In the genomic region with DNA sequence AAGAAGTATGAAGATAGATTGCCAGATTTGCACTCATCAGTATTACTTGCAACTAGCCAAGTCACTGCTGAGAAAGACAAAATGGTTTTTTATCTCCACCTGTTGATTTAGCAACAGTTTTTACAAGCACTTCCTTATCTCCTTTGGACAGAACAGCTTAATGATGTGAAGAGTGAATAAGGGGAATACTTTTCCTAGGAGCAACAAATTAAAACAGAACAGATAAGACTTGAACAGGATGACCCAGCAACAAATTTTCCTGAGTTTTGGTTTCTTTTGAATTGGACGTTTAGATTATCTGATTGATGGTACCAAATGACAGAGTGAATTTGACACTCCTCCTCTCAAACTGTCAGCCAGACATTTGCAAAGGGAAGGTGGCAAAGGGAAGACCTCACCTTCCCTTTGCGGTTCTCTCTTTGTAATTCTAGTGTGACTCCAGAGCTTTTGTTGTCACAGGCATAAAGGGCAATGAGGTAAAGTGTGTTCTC, we compare ENCODE assay signal across 1 cellular context.
TF ChIP-seq lines count a peak whose summit lies in the region.

No MANE protein-coding gene starts in this region.

TF ChIP-seq in K562, 482 proteins besides CTCF, POLR2A, EP300 and RAD21 (continued from another document):
- peak; percentile 65; the same call in 1 of the 2 replicates for TF ChIP-seq NFE2L1 (tag; IDR thresholded peaks at IDR 0.05; ENCODE audit: borderline replicate concordance, low read depth)
- TF ChIP-seq NCOA2 (IDR thresholded peaks at IDR 0.05; ENCODE audit: partially characterized antibody in 2 of 2): peak; percentile 90 to 94
- TF ChIP-seq MCM2 (IDR thresholded peaks at IDR 0.05; ENCODE audit: low read depth): no peak
- TF ChIP-seq, protein P1, sequence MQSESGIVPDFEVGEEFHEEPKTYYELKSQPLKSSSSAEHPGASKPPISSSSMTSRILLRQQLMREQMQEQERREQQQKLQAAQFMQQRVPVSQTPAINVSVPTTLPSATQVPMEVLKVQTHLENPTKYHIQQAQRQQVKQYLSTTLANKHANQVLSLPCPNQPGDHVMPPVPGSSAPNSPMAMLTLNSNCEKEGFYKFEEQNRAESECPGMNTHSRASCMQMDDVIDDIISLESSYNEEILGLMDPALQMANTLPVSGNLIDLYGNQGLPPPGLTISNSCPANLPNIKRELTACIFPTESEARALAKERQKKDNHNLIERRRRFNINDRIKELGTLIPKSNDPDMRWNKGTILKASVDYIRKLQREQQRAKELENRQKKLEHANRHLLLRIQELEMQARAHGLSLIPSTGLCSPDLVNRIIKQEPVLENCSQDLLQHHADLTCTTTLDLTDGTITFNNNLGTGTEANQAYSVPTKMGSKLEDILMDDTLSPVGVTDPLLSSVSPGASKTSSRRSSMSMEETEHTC (IDR thresholded peaks at IDR 0.05): peak; percentile 55; the same call in 1 of the 2 replicates
- no peak for TF ChIP-seq YBX1 (IDR thresholded peaks at IDR 0.05)
- TF ChIP-seq, protein P2, sequence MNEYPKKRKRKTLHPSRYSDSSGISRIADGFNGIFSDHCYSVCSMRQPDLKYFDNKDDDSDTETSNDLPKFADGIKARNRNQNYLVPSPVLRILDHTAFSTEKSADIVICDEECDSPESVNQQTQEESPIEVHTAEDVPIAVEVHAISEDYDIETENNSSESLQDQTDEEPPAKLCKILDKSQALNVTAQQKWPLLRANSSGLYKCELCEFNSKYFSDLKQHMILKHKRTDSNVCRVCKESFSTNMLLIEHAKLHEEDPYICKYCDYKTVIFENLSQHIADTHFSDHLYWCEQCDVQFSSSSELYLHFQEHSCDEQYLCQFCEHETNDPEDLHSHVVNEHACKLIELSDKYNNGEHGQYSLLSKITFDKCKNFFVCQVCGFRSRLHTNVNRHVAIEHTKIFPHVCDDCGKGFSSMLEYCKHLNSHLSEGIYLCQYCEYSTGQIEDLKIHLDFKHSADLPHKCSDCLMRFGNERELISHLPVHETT (CRISPR knock-in tag; conservative IDR thresholded peaks at IDR 0.05 in 1 of 2, IDR thresholded peaks at IDR 0.05 in 1 of 2): peak in 1 of 2 experiments; percentile 94; a peak in 2 of 4 replicates
- 0 out of 2 replicates have a peak, but pooled peaks have one; percentile 46 for TF ChIP-seq SPI1 (IDR thresholded peaks at IDR 0.05; ENCODE audit: borderline replicate concordance, low read depth, low read length)
- TF ChIP-seq SLC30A9 (CRISPR knock-in tag; IDR thresholded peaks at IDR 0.05): no peak
- TF ChIP-seq, protein P3, sequence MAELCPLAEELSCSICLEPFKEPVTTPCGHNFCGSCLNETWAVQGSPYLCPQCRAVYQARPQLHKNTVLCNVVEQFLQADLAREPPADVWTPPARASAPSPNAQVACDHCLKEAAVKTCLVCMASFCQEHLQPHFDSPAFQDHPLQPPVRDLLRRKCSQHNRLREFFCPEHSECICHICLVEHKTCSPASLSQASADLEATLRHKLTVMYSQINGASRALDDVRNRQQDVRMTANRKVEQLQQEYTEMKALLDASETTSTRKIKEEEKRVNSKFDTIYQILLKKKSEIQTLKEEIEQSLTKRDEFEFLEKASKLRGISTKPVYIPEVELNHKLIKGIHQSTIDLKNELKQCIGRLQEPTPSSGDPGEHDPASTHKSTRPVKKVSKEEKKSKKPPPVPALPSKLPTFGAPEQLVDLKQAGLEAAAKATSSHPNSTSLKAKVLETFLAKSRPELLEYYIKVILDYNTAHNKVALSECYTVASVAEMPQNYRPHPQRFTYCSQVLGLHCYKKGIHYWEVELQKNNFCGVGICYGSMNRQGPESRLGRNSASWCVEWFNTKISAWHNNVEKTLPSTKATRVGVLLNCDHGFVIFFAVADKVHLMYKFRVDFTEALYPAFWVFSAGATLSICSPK (IDR thresholded peaks at IDR 0.05; ENCODE audit: borderline replicate concordance): no peak
- TF ChIP-seq, protein P4, sequence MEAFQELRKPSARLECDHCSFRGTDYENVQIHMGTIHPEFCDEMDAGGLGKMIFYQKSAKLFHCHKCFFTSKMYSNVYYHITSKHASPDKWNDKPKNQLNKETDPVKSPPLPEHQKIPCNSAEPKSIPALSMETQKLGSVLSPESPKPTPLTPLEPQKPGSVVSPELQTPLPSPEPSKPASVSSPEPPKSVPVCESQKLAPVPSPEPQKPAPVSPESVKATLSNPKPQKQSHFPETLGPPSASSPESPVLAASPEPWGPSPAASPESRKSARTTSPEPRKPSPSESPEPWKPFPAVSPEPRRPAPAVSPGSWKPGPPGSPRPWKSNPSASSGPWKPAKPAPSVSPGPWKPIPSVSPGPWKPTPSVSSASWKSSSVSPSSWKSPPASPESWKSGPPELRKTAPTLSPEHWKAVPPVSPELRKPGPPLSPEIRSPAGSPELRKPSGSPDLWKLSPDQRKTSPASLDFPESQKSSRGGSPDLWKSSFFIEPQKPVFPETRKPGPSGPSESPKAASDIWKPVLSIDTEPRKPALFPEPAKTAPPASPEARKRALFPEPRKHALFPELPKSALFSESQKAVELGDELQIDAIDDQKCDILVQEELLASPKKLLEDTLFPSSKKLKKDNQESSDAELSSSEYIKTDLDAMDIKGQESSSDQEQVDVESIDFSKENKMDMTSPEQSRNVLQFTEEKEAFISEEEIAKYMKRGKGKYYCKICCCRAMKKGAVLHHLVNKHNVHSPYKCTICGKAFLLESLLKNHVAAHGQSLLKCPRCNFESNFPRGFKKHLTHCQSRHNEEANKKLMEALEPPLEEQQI (IDR thresholded peaks at IDR 0.05): peak; percentile 86; the same call in 1 of the 2 replicates
- peak; percentile 94 for TF ChIP-seq ZNF395 (CRISPR knock-in tag; IDR thresholded peaks at IDR 0.05)
- TF ChIP-seq, protein P5, sequence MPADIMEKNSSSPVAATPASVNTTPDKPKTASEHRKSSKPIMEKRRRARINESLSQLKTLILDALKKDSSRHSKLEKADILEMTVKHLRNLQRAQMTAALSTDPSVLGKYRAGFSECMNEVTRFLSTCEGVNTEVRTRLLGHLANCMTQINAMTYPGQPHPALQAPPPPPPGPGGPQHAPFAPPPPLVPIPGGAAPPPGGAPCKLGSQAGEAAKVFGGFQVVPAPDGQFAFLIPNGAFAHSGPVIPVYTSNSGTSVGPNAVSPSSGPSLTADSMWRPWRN (IDR thresholded peaks at IDR 0.05; ENCODE audit: low read depth): peak; percentile 99
- TF ChIP-seq ESRRA (IDR thresholded peaks at IDR 0.05; ENCODE audit: borderline replicate concordance, low read depth): peak; percentile 66; the same call in 1 of the 2 replicates
- no peak for TF ChIP-seq ZNF146 (CRISPR knock-in tag; IDR thresholded peaks at IDR 0.05; ENCODE audit: unreplicated experiment)
- TF ChIP-seq SNIP1 (IDR thresholded peaks at IDR 0.05; ENCODE audit: low read depth): no peak
- TF ChIP-seq SMARCA4 (IDR thresholded peaks at IDR 0.05): peak; percentile 99
- peak; percentile 85 for TF ChIP-seq GATA2 (CRISPR knock-in tag; IDR thresholded peaks at IDR 0.05)
